ENCODE assay signal across 7 cellular contexts in genomic region chr10:73810358-73810734, GRCh38. TPM values are rescaled to one million over a fixed set of nuclear protein-coding genes. Genes with fewer than 3 reads are reported as not detected.
DNase-seq lines count a peak whose midpoint lies in the region; ATAC-seq and TF ChIP-seq lines count a peak whose summit lies in the region.

No MANE protein-coding gene starts in this region.

- H3K9me3 Mint-ChIP-seq in WTC11, result no peaks in the 10 kb centered on the region
- no peaks in the 10 kb centered on the region for H3K9me3 Mint-ChIP-seq in stimulated activated naive B cell treated with anti-CD40 and anti-IgM and Interleukin-4, amounts not matched to agents 10 μg/mL and 1 μg/mL and 100 μg/mL, for 72 hours

- H3K9me2 ChIP-seq in hepatocyte (replicated peaks; ENCODE audit: insufficient read depth), result no peaks in the 10 kb centered on the region

- peaks cover 26% of the 10 kb centered on the region for H3K36me3 Mint-ChIP-seq in WTC11
- H3K36me3 Mint-ChIP-seq in stimulated activated naive B cell treated with anti-CD40 and anti-IgM and Interleukin-4, amounts not matched to agents 10 μg/mL and 1 μg/mL and 100 μg/mL, for 72 hours, result peaks cover 47 to 50% of the 10 kb centered on the region in 2 donors

- CTCF ChIA-PET in WTC11 (lab: Charles Lee), result interaction anchor here (1.0 to 2.5 kb wide), 5 partner anchors 9 to 70 kb away, joined by 3 to 7 read pairs (median 3); partner anchors contain the start of gene CHCHD1

- H4K20me1 ChIP-seq in hepatocyte (ENCODE audit: insufficient read depth, poor library complexity, severe bottlenecking), result no peaks in the 10 kb centered on the region

- no peaks in the 10 kb centered on the region for H3K4me1 ChIP-seq in hepatocyte (ENCODE audit: insufficient read depth)

- peaks cover 15% of the 10 kb centered on the region for H3K79me2 ChIP-seq in hepatocyte

- peak overlapping the region; percentile 98 for H3K4me2 ChIP-seq in hepatocyte

- H3K27me3 ChIP-seq in HL-60 (ENCODE audit: insufficient read depth, poor library complexity, severe bottlenecking), result no peaks in the 10 kb centered on the region
- no peaks in the 10 kb centered on the region for H3K27me3 ChIP-seq in hepatocyte

- H3K4me3 ChIP-seq in HL-60 (replicated peaks; ENCODE audit: insufficient read depth, low read length) (peak overlapping the region; percentile 79), hepatocyte (peak overlapping the region; percentile 94)

- H3K9me3 ChIP-seq in hepatocyte (ENCODE audit: low read depth), result no peaks in the 10 kb centered on the region

- ATAC-seq in WTC11, result no peak
- no peak for ATAC-seq in stimulated activated naive B cell treated with anti-CD40 and anti-IgM and Interleukin-4, amounts not matched to agents 10 μg/mL and 1 μg/mL and 100 μg/mL, for 72 hours (replicated peaks)

- DNase-seq in HL-60 (ENCODE audit: low read depth in 1 of 2, low spot score in 1 of 2), result no peak
- DNase-seq in WTC11 (ENCODE audit: low spot score), result no peak
- no peak for DNase-seq in hepatocyte (ENCODE audit: low spot score)
- DNase-seq in stimulated activated naive B cell treated with anti-CD40 and anti-IgM and Interleukin-4, amounts not matched to agents 10 μg/mL and 1 μg/mL and 100 μg/mL, for 72 hours, result no peak
- no peak for DNase-seq in NCI-H2196 (lab: John Stamatoyannopoulos, UW; ENCODE audit: unreplicated experiment)
- no peak for DNase-seq in NCI-H187 treated with DMSO at 0.1 percent for 48 hours (lab: John Stamatoyannopoulos, UW)
- DNase-seq in NCI-H510A treated with DMSO at 0.1 percent for 48 hours (lab: John Stamatoyannopoulos, UW), result no peak

- WGBS in hepatocyte (ENCODE audit: low lambda C conversion rate, missing lambda C conversion rate), result 86% methylated on average over 7 of the region's 7 CpGs

- POLR2A ChIA-PET in WTC11 (lab: Charles Lee), result interaction anchor here (1.0 kb wide), 1 partner anchor 10 kb away, joined by 3 read pairs; no protein-coding TSS in a partner anchor

- no peaks in the 10 kb centered on the region for H3K27me3 Mint-ChIP-seq in WTC11 (ENCODE audit: low read depth)
- H3K27me3 Mint-ChIP-seq in stimulated activated naive B cell treated with anti-CD40 and anti-IgM and Interleukin-4, amounts not matched to agents 10 μg/mL and 1 μg/mL and 100 μg/mL, for 72 hours, result no peaks in the 10 kb centered on the region

- no peak overlapping the region for H3K27ac Mint-ChIP-seq in WTC11
- H3K27ac Mint-ChIP-seq in stimulated activated naive B cell treated with anti-CD40 and anti-IgM and Interleukin-4, amounts not matched to agents 10 μg/mL and 1 μg/mL and 100 μg/mL, for 72 hours, result peak overlapping the region; percentile 95

- H2AFZ ChIP-seq in hepatocyte, result peak overlapping the region; percentile 82

- H3K4me3 Mint-ChIP-seq in WTC11, result peak overlapping the region; percentile 75
- H3K4me3 Mint-ChIP-seq in stimulated activated naive B cell treated with anti-CD40 and anti-IgM and Interleukin-4, amounts not matched to agents 10 μg/mL and 1 μg/mL and 100 μg/mL, for 72 hours, result peak overlapping the region; percentile 86 to 87

- no peaks in the 10 kb centered on the region for H3K36me3 ChIP-seq in hepatocyte (replicated peaks; ENCODE audit: insufficient read depth, low read depth)

- TF ChIP-seq CTCF in HL-60 (IDR thresholded peaks at IDR 0.05; ENCODE audit: insufficient read depth, low read length) (no peak), WTC11 (IDR thresholded peaks at IDR 0.05) (no peak), hepatocyte (IDR thresholded peaks at IDR 0.05; ENCODE audit: poor library complexity) (no peak)

- H3K4me1 Mint-ChIP-seq in WTC11, result peaks cover 10% of the 10 kb centered on the region
- peaks cover 23 to 41% of the 10 kb centered on the region in 2 donors for H3K4me1 Mint-ChIP-seq in stimulated activated naive B cell treated with anti-CD40 and anti-IgM and Interleukin-4, amounts not matched to agents 10 μg/mL and 1 μg/mL and 100 μg/mL, for 72 hours

- H3K27ac ChIP-seq in HL-60 (replicated peaks) (peak overlapping the region; percentile 76), hepatocyte (no peak overlapping the region)

TF ChIP-seq in WTC11, 78 proteins besides CTCF, POLR2A, EP300 and RAD21:
- no peak for TF ChIP-seq FOXP1 (CRISPR knock-in tag; IDR thresholded peaks at IDR 0.05; ENCODE audit: borderline replicate concordance)
- no peak for TF ChIP-seq OVOL2 (CRISPR knock-in tag; IDR thresholded peaks at IDR 0.05; ENCODE audit: borderline replicate concordance)
- no peak for TF ChIP-seq HMGXB4 (CRISPR knock-in tag; IDR thresholded peaks at IDR 0.05)
- TF ChIP-seq ZBTB21 (CRISPR knock-in tag; IDR thresholded peaks at IDR 0.05; ENCODE audit: borderline replicate concordance), result no peak
- TF ChIP-seq, protein P1, sequence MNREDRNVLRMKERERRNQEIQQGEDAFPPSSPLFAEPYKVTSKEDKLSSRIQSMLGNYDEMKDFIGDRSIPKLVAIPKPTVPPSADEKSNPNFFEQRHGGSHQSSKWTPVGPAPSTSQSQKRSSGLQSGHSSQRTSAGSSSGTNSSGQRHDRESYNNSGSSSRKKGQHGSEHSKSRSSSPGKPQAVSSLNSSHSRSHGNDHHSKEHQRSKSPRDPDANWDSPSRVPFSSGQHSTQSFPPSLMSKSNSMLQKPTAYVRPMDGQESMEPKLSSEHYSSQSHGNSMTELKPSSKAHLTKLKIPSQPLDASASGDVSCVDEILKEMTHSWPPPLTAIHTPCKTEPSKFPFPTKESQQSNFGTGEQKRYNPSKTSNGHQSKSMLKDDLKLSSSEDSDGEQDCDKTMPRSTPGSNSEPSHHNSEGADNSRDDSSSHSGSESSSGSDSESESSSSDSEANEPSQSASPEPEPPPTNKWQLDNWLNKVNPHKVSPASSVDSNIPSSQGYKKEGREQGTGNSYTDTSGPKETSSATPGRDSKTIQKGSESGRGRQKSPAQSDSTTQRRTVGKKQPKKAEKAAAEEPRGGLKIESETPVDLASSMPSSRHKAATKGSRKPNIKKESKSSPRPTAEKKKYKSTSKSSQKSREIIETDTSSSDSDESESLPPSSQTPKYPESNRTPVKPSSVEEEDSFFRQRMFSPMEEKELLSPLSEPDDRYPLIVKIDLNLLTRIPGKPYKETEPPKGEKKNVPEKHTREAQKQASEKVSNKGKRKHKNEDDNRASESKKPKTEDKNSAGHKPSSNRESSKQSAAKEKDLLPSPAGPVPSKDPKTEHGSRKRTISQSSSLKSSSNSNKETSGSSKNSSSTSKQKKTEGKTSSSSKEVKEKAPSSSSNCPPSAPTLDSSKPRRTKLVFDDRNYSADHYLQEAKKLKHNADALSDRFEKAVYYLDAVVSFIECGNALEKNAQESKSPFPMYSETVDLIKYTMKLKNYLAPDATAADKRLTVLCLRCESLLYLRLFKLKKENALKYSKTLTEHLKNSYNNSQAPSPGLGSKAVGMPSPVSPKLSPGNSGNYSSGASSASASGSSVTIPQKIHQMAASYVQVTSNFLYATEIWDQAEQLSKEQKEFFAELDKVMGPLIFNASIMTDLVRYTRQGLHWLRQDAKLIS (CRISPR knock-in tag; IDR thresholded peaks at IDR 0.05; ENCODE audit: borderline replicate concordance), result no peak
- TF ChIP-seq SOX15 (CRISPR knock-in tag; IDR thresholded peaks at IDR 0.05), result no peak
- no peak for TF ChIP-seq NFATC4 (CRISPR knock-in tag; IDR thresholded peaks at IDR 0.05)

RNA-seq across cellular contexts. Expression of gene NDST2, which starts 1.1 kb away (rescaled TPM):
- total RNA-seq in WTC11 (2021) (26.3 to 32.3 TPM (median 31.1 TPM) in 3 replicates), hepatocyte (10.7 and 29.9 TPM in 2 replicates)
- 21.1 and 24.9 TPM in 2 replicates for polyA plus RNA-seq in hepatocyte

RNA-seq across cellular contexts. Expression of gene ZSWIM8, which starts 24.9 kb away (rescaled TPM):
- total RNA-seq in WTC11 (2021) (50.5 to 59.1 TPM (median 53.2 TPM) in 3 replicates), hepatocyte (83.7 and 101 TPM in 2 replicates)
- 98.5 and 103 TPM in 2 replicates for polyA plus RNA-seq in hepatocyte

RNA-seq across cellular contexts. Expression of gene CHCHD1, which starts 28.5 kb away (rescaled TPM):
- total RNA-seq in WTC11 (2021) (45.9 to 47.9 TPM (median 45.9 TPM) in 3 replicates), hepatocyte (45.3 and 59.1 TPM in 2 replicates)
- polyA plus RNA-seq in hepatocyte, result 86.1 and 95.2 TPM in 2 replicates
